ENCODE assay signal across 13 cellular contexts in the genomic region with DNA sequence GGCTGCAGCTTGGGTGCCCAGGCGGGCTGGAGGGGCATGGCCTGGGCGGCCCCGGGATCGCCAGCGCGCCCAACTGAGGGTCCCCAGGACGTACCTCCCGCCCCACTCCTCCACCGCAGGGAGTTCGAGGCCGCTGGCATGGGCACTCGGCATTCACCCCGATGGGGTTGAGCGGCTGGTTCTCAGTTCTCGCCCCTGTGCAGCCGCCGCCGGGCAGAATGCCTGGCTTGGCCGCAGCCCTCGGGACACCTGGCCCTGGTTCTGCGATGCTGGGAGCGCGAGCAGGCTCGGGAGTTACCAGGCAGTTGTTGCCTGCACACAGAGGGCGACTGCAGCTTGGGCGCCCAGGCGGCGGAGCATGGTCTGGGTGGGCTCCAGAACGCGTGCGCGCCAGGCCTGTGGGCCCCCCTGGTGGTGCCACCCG.
DNase-seq lines count a peak whose midpoint lies in the region; ATAC-seq, FAIRE-seq and TF ChIP-seq lines count a peak whose summit lies in the region.
"Had no signal": no experiment of that assay in that cellular context is flagged by ENCODE, and none has a peak within 500 bp of the region (broad histone marks: within the 10 kb centered on the region; RNA-seq: fewer than 3 reads in every experiment).

No MANE protein-coding gene starts in this region.

- peak overlapping the region; percentile 49 for H3K4me3 Mint-ChIP-seq in activated T-helper 17 cell treated with anti-CD3 and anti-CD28 coated beads, Interleukin-2, amount 50 U/mL, for 72 hours
- no peak overlapping the region for H3K4me3 Mint-ChIP-seq in HFFc6

- no peaks in the 10 kb centered on the region for H3K79me2 ChIP-seq in HepG2 (ENCODE audit: insufficient read depth, low read length)

- no peak for TF ChIP-seq EP300 in HepG2 (IDR thresholded peaks at IDR 0.05; ENCODE audit: low read depth in 2 of 2, low read length in 2 of 2)
- no peak for TF ChIP-seq EP300 in HepG2 (CRISPR knock-in tag; IDR thresholded peaks at IDR 0.05; ENCODE audit: borderline replicate concordance)

- CTCF ChIA-PET in HepG2 (lab: Yijun Ruan, JAX; ENCODE audit: low intra/inter-chr PET ratio, low total read pairs): no interaction called here

- H3K36me3 ChIP-seq in left ventricle myocardium inferior (no peaks in the 10 kb centered on the region), HepG2 (replicated peaks in 1 of 2; ENCODE audit: control insufficient read depth in 1 of 2, insufficient read depth in 2 of 2, low read length in 2 of 2) (no peaks in the 10 kb centered on the region), thoracic aorta (no peaks in the 10 kb centered on the region)
- H3K36me3 ChIP-seq: ascending aorta had no signal

- H3K4me3 ChIP-seq in left ventricle myocardium inferior (peak overlapping the region; percentile 69), HepG2 (replicated peaks in 1 of 3; ENCODE audit: insufficient read depth in 1 of 3, low read depth in 2 of 3, low read length in 3 of 3) (no peak overlapping the region), thoracic aorta (peak overlapping the region; percentile 67)

- no peaks in the 10 kb centered on the region for H3K4me1 Mint-ChIP-seq in activated T-helper 17 cell treated with anti-CD3 and anti-CD28 coated beads, Interleukin-2, amount 50 U/mL, for 72 hours
- H3K4me1 Mint-ChIP-seq in HFFc6 (ENCODE audit: low read depth): no peaks in the 10 kb centered on the region

- in situ Hi-C loops in HepG2 (cut with HindIII; ENCODE audit: extremely low pct_ligation_motif_present, low pct_unique_long_range_greater_than_20kb) (no loop called here), G401 (cut with HindIII; ENCODE audit: low sequenced_read_pairs) (no loop called here)

- intact Hi-C loops in left ventricle myocardium inferior (cut with micrococcal nuclease): no loop called here
- intact Hi-C loops in Right ventricle myocardium inferior (cut with DNase I): no loop called here
- intact Hi-C loops in HepG2 (cut with micrococcal nuclease; ENCODE audit: unreplicated experiment): no loop called here

- no peak overlapping the region for H3K27ac Mint-ChIP-seq in activated T-helper 17 cell treated with anti-CD3 and anti-CD28 coated beads, Interleukin-2, amount 50 U/mL, for 72 hours
- no peak overlapping the region for H3K27ac Mint-ChIP-seq in HFFc6

- TF ChIP-seq RAD21 in HepG2 (CRISPR knock-in tag; IDR thresholded peaks at IDR 0.05): no peak

- peaks cover 94% of the 10 kb centered on the region for H3K27me3 ChIP-seq in left ventricle myocardium inferior (ENCODE audit: low read depth)
- peaks cover 1 to 25% of the 10 kb centered on the region in 2 experiments; a peak in 4 of 5 replicates for H3K27me3 ChIP-seq in HepG2 (ENCODE audit: control insufficient read depth in 1 of 2, insufficient read depth in 2 of 2, low read length in 2 of 2)
- peaks cover 13% of the 10 kb centered on the region for H3K27me3 ChIP-seq in thoracic aorta (replicated peaks; ENCODE audit: insufficient read depth)

- DNase-seq in left ventricle myocardium inferior (no peak), Right ventricle myocardium inferior (ENCODE audit: missing footprints) (no peak), HepG2 (ENCODE audit: low spot score) (no peak), thoracic aorta (ENCODE audit: low spot score) (no peak), HFFc6 (no peak), G401 (ENCODE audit: low spot score) (no peak), DMS153 treated with DMSO at 0.1 percent for 48 hours (lab: John Stamatoyannopoulos, UW; ENCODE audit: unreplicated experiment) (no peak)
- DNase-seq: erythroblast, NCI-H1048, T-helper 9 cell had no signal

- no TSS peak for BruUV-seq in HepG2 (replicated peaks; lab: Mats Ljungman, UMichigan)

- H3K4me2 ChIP-seq in HepG2 (ENCODE audit: low read depth, low read length): no peak overlapping the region

- WGBS in HepG2 (ENCODE audit: low lambda C conversion rate): 75% methylated on average over 13 of the region's 33 CpGs

- peaks cover 32% of the 10 kb centered on the region for H3K27me3 Mint-ChIP-seq in activated T-helper 17 cell treated with anti-CD3 and anti-CD28 coated beads, Interleukin-2, amount 50 U/mL, for 72 hours
- peaks cover 20% of the 10 kb centered on the region for H3K27me3 Mint-ChIP-seq in HFFc6 (ENCODE audit: insufficient read depth)

- TF ChIP-seq CTCF in left ventricle myocardium inferior (IDR thresholded peaks at IDR 0.05; ENCODE audit: borderline replicate concordance) (no peak), HepG2 (CRISPR knock-in tag; IDR thresholded peaks at IDR 0.05) (no peak), thoracic aorta (IDR thresholded peaks at IDR 0.05) (no peak), HFFc6 (IDR thresholded peaks at IDR 0.05) (no peak)

- no peak for TF ChIP-seq POLR2A in HepG2 (IDR thresholded peaks at IDR 0.05; ENCODE audit: insufficient read depth in 1 of 2, low read depth in 2 of 2, low read length in 2 of 2)

- POLR2A ChIA-PET in HepG2 (lab: Yijun Ruan, JAX): no interaction called here

- H4K20me1 ChIP-seq in HepG2 (ENCODE audit: insufficient read depth, low read length): no peaks in the 10 kb centered on the region

- H3K27ac ChIP-seq in left ventricle myocardium inferior (replicated peaks): no peak overlapping the region
- no peak overlapping the region for H3K27ac ChIP-seq in HepG2 (ENCODE audit: extremely low read length, insufficient read depth, low read length)
- no peak overlapping the region for H3K27ac ChIP-seq in thoracic aorta
- H3K27ac ChIP-seq: ascending aorta, C4-2B had no signal

- peaks cover under 1% of the 10 kb centered on the region for H3K36me3 Mint-ChIP-seq in activated T-helper 17 cell treated with anti-CD3 and anti-CD28 coated beads, Interleukin-2, amount 50 U/mL, for 72 hours (ENCODE audit: low read depth)
- H3K36me3 Mint-ChIP-seq in HFFc6 (ENCODE audit: low read depth): no peaks in the 10 kb centered on the region

- H3K9me3 Mint-ChIP-seq in activated T-helper 17 cell treated with anti-CD3 and anti-CD28 coated beads, Interleukin-2, amount 50 U/mL, for 72 hours: no peaks in the 10 kb centered on the region
- H3K9me3 Mint-ChIP-seq in HFFc6: no peaks in the 10 kb centered on the region

- H3K9me3 ChIP-seq in left ventricle myocardium inferior (replicated peaks) (peaks cover 3% of the 10 kb centered on the region), HepG2 (ENCODE audit: low read length) (no peaks in the 10 kb centered on the region), thoracic aorta (no peaks in the 10 kb centered on the region)
- H3K9me3 ChIP-seq: ascending aorta had no signal

- ATAC-seq in Right ventricle myocardium inferior (no peak), HepG2 (no peak; the same call in 2 of the 3 replicates), thoracic aorta (ENCODE audit: insufficient number of reproducible peaks, low FRiP score, low read depth) (no peak)
- ATAC-seq in activated T-helper 17 cell treated with anti-CD3 and anti-CD28 coated beads, Interleukin-2, amount 50 U/mL, for 72 hours (replicated peaks): no peak

- peaks cover 19% of the 10 kb centered on the region for H3K4me1 ChIP-seq in left ventricle myocardium inferior
- peaks cover 8% of the 10 kb centered on the region; the same call in 1 of the 2 replicates for H3K4me1 ChIP-seq in HepG2 (ENCODE audit: insufficient read depth, low read length)
- H3K4me1 ChIP-seq in thoracic aorta (ENCODE audit: control insufficient read depth in 1 of 2, low read depth in 2 of 2): peaks cover 12 to 18% of the 10 kb centered on the region in 2 donors

- no peak for FAIRE-seq in HepG2 (lab: Jason Lieb, UNC)

- H3K9ac ChIP-seq in HepG2 (ENCODE audit: insufficient read depth, low read depth, low read length): no peak overlapping the region

- no peak overlapping the region for H2AFZ ChIP-seq in HepG2 (ENCODE audit: low read length)

TF ChIP-seq in HepG2, 621 proteins besides CTCF, POLR2A, EP300 and RAD21:
- TF ChIP-seq ZNF776 (CRISPR knock-in tag; IDR thresholded peaks at IDR 0.05) (0 out of 2 replicates have a peak, but pooled peaks have one; percentile 8), ZNF652 (CRISPR knock-in tag; IDR thresholded peaks at IDR 0.05; ENCODE audit: borderline replicate concordance, low read depth) (no peak)

Comparison
In these comparisons a context has a peak if more than half of its experiments do, and no peak if none do; other contexts are left out.
1. H3K4me3 ChIP-seq: peak in left ventricle myocardium inferior (single experiment) and thoracic aorta (single experiment); none in HepG2 (0 of 3).